ENCODE assay signal across 23 cellular contexts in the genomic region with DNA sequence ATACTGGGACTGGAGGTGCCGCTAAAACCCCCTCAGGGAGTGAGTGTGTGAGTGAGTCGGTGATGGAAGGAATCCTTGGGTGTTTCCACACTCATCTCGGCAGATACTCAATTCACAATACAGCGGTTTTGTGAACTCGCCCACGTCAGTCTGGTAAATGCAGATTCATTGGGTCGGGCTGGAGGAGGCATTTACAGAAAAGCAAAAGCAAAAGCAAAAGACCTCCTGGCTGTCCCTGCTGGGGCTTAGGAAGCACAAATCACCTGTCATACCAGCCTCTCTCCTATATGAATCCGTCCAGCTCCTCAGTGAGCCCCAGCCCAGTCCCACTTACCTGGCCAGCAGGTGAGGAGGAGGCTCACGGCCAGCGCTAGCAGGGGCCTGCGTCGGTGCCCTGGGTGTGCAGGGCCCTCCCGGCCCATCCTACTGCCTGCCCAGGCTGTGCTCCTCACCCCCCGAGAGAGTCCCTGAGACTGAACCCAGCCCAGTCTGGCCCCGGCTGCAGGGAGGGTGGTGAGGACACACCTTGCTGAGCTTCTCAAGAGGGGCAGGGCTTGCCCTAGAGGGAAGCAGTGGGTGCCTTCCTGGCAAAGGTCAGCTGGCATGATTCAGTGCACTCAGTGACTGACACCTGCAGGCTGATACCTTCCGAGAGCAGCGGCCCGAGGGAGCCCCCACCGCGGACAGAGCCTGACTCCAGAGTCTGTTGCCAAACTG. TPM values are rescaled to one million over a fixed set of nuclear protein-coding genes. Genes with fewer than 3 reads are reported as not detected.
DNase-seq lines count a peak whose midpoint lies in the region; ATAC-seq lines count a peak whose summit lies in the region.
"Had no signal": no experiment of that assay in that cellular context is flagged by ENCODE, and none has a peak within 500 bp of the region (broad histone marks: within the 10 kb centered on the region; RNA-seq: fewer than 3 reads in every experiment).

Gene MUC16, minus strand, starts transcription at position 475 of the 717 bp plus-strand sequence.

- no peak for ATAC-seq in central memory CD8-positive, alpha-beta T cell (replicated peaks; ENCODE audit: extremely low read depth, poor library complexity, severe bottlenecking)
- ATAC-seq in stimulated activated effector memory CD8-positive, alpha-beta T cell treated with anti-CD3 and anti-CD28 coated beads, Interleukin-12 subunit alpha, Interleukin-12 subunit beta, amount 100 ng/mL, for 72 hours, result peak; percentile 70
- ATAC-seq in HG02588 (IDR thresholded peaks at IDR 0.05; ENCODE audit: unreplicated experiment), result no peak
- ATAC-seq: gastroesophageal sphincter, left colon, sciatic nerve, T-cell had no signal

- H3K27me3 Mint-ChIP-seq in activated naive CD4-positive, alpha-beta T cell treated with anti-CD3 and anti-CD28 coated beads for 36 hours (ENCODE audit: low read depth), result peaks cover 12% of the 10 kb centered on the region
- H3K27me3 Mint-ChIP-seq in central memory CD8-positive, alpha-beta T cell, result peaks cover 22% of the 10 kb centered on the region

- no peak within 1 kb of the TSS for H3K4me3 Mint-ChIP-seq in activated naive CD4-positive, alpha-beta T cell treated with anti-CD3 and anti-CD28 coated beads for 36 hours
- peak within 1 kb of the TSS; percentile 50 for H3K4me3 Mint-ChIP-seq in central memory CD8-positive, alpha-beta T cell
- H3K4me3 Mint-ChIP-seq in stimulated activated effector memory CD8-positive, alpha-beta T cell treated with anti-CD3 and anti-CD28 coated beads, Interleukin-12 subunit alpha, Interleukin-12 subunit beta, amount 100 ng/mL, for 72 hours, result peak within 1 kb of the TSS; percentile 40
- H3K4me3 Mint-ChIP-seq: activated T-cell treated with anti-CD3 and anti-CD28 coated beads, Interleukin-2, amount 50 U/mL, for 24 hours; CD4-positive, alpha-beta T cell; stimulated activated naive CD8-positive, alpha-beta T cell treated with anti-CD3 and anti-CD28 coated beads, Interleukin-15, Interleukin-2, amounts not matched to agents 100 ng/mL and 50 ng/mL, for 24 hours; T-cell had no signal

- H3K4me1 Mint-ChIP-seq in activated naive CD4-positive, alpha-beta T cell treated with anti-CD3 and anti-CD28 coated beads for 36 hours (ENCODE audit: low read depth), result no peaks in the 10 kb centered on the region
- H3K4me1 Mint-ChIP-seq in central memory CD8-positive, alpha-beta T cell, result no peaks in the 10 kb centered on the region
- no peaks in the 10 kb centered on the region for H3K4me1 Mint-ChIP-seq in stimulated activated effector memory CD8-positive, alpha-beta T cell treated with anti-CD3 and anti-CD28 coated beads, Interleukin-12 subunit alpha, Interleukin-12 subunit beta, amount 100 ng/mL, for 72 hours
- H3K4me1 Mint-ChIP-seq: T-cell had no signal

- H3K36me3 Mint-ChIP-seq in activated naive CD4-positive, alpha-beta T cell treated with anti-CD3 and anti-CD28 coated beads for 36 hours (ENCODE audit: low read depth), result no peaks in the 10 kb centered on the region
- H3K36me3 Mint-ChIP-seq in central memory CD8-positive, alpha-beta T cell (ENCODE audit: insufficient read depth), result peaks cover 3% of the 10 kb centered on the region
- H3K36me3 Mint-ChIP-seq in stimulated activated effector memory CD8-positive, alpha-beta T cell treated with anti-CD3 and anti-CD28 coated beads, Interleukin-12 subunit alpha, Interleukin-12 subunit beta, amount 100 ng/mL, for 72 hours, result no peaks in the 10 kb centered on the region
- H3K36me3 Mint-ChIP-seq: T-cell had no signal

- CTCF ChIA-PET in activated naive CD4-positive, alpha-beta T cell treated with anti-CD3 and anti-CD28 coated beads for 36 hours (lab: Charles Lee), result interaction anchor here (0.6 kb wide), 1 partner anchor 356 kb away, joined by 3 read pairs; no protein-coding TSS in a partner anchor

- H3K9me3 Mint-ChIP-seq in activated naive CD4-positive, alpha-beta T cell treated with anti-CD3 and anti-CD28 coated beads for 36 hours, result peaks cover 5% of the 10 kb centered on the region
- H3K9me3 Mint-ChIP-seq in central memory CD8-positive, alpha-beta T cell, result no peaks in the 10 kb centered on the region
- peaks cover 3% of the 10 kb centered on the region for H3K9me3 Mint-ChIP-seq in stimulated activated effector memory CD8-positive, alpha-beta T cell treated with anti-CD3 and anti-CD28 coated beads, Interleukin-12 subunit alpha, Interleukin-12 subunit beta, amount 100 ng/mL, for 72 hours
- H3K9me3 Mint-ChIP-seq: activated T-cell treated with anti-CD3 and anti-CD28 coated beads, Interleukin-2, amount 50 U/mL, for 24 hours had no signal

- H3K27ac Mint-ChIP-seq in activated naive CD4-positive, alpha-beta T cell treated with anti-CD3 and anti-CD28 coated beads for 36 hours, result no peak within 1 kb of the TSS
- peak within 1 kb of the TSS; percentile 38 for H3K27ac Mint-ChIP-seq in central memory CD8-positive, alpha-beta T cell (ENCODE audit: low read depth)
- no peak within 1 kb of the TSS for H3K27ac Mint-ChIP-seq in stimulated activated effector memory CD8-positive, alpha-beta T cell treated with anti-CD3 and anti-CD28 coated beads, Interleukin-12 subunit alpha, Interleukin-12 subunit beta, amount 100 ng/mL, for 72 hours
- H3K27ac Mint-ChIP-seq: activated T-cell treated with anti-CD3 and anti-CD28 coated beads, Interleukin-2, amount 50 U/mL, for 24 hours; CD4-positive, alpha-beta T cell; stimulated activated naive CD8-positive, alpha-beta T cell treated with anti-CD3 and anti-CD28 coated beads, Interleukin-15, Interleukin-2, amounts not matched to agents 100 ng/mL and 50 ng/mL, for 24 hours; T-cell had no signal

- DNase-seq in activated naive CD4-positive, alpha-beta T cell treated with Interleukin-2 at 50 U/mL for 16 hours, result peak; percentile 3
- no peak for DNase-seq in activated naive CD4-positive, alpha-beta T cell treated with anti-CD3 and anti-CD28 coated beads for 36 hours
- DNase-seq in LoVo (ENCODE audit: low spot score) (peak; percentile 47), CD1c-positive myeloid dendritic cell (ENCODE audit: extremely low spot score) (no peak), NCI-H1105 treated with DMSO at 0.1 percent for 48 hours (lab: John Stamatoyannopoulos, UW) (no peak)
- no peak for DNase-seq in central memory CD8-positive, alpha-beta T cell (ENCODE audit: low spot score in 2 of 2)
- DNase-seq in stimulated activated effector memory CD8-positive, alpha-beta T cell treated with anti-CD3 and anti-CD28 coated beads, Interleukin-12 subunit alpha, Interleukin-12 subunit beta, amount 100 ng/mL, for 72 hours (ENCODE audit: low spot score in 2 of 2), result no peak
- DNase-seq: activated CD4-positive, alpha-beta T cell treated with anti-CD3 and anti-CD28 coated beads, Interleukin-2, amount 50 U/mL, for 4 hours; activated T-cell treated with anti-CD3 and anti-CD28 coated beads, Interleukin-2, amount 50 U/mL, for 24 hours; CD4-positive, alpha-beta T cell; DMS79 treated with DMSO at 0.1 percent for 48 hours; KBM-7; left colon; NCI-H1048; NCI-H2081 treated with DMSO at 0.1 percent for 48 hours; ovary; T-cell had no signal

- intact Hi-C loops in activated naive CD4-positive, alpha-beta T cell treated with anti-CD3 and anti-CD28 coated beads for 36 hours (cut with micrococcal nuclease), result no loop called here

RNA-seq across cellular contexts. Expression of gene MUC16, which starts in this region (rescaled TPM):
- total RNA-seq in activated naive CD4-positive, alpha-beta T cell treated with anti-CD3 and anti-CD28 coated beads for 36 hours, result not detected
- total RNA-seq: dermis microvascular lymphatic vessel endothelial cell, H4 had no signal

Comparison
In these comparisons a context has a peak if more than half of its experiments do, and no peak if none do; other contexts are left out.
1. DNase-seq: peak in activated naive CD4-positive, alpha-beta T cell treated with Interleukin-2 at 50 U/mL for 16 hours (single experiment) and LoVo (single experiment); none in activated naive CD4-positive, alpha-beta T cell treated with anti-CD3 and anti-CD28 coated beads for 36 hours (single experiment), central memory CD8-positive, alpha-beta T cell (0 of 2), stimulated activated effector memory CD8-positive, alpha-beta T cell treated with anti-CD3 and anti-CD28 coated beads, Interleukin-12 subunit alpha, Interleukin-12 subunit beta, amount 100 ng/mL, for 72 hours (0 of 2), CD1c-positive myeloid dendritic cell (single experiment) and NCI-H1105 treated with DMSO at 0.1 percent for 48 hours (single experiment).